ENCODE assay signal across 10 cellular contexts in genomic region chr3:52218026-52218425, GRCh38. TPM values are rescaled to one million over a fixed set of nuclear protein-coding genes. Genes with fewer than 3 reads are reported as not detected.
DNase-seq lines count a peak whose midpoint lies in the region; ATAC-seq and TF ChIP-seq lines count a peak whose summit lies in the region.
"Had no signal": no experiment of that assay in that cellular context is flagged by ENCODE, and none has a peak within 500 bp of the region (broad histone marks: within the 10 kb centered on the region; RNA-seq: fewer than 3 reads in every experiment).

No MANE protein-coding gene starts in this region.

- DNase-seq in stimulated activated naive CD8-positive, alpha-beta T cell treated with anti-CD3 and anti-CD28 coated beads, Interleukin-15, Interleukin-2, amounts not matched to agents 100 U/mL and 50 U/mL, for 24 hours, result no peak
- no peak for DNase-seq in adrenal gland
- DNase-seq in natural killer cell, result no peak
- no peak for DNase-seq in osteocyte (ENCODE audit: extremely low spot score, unreplicated experiment)
- no peak for DNase-seq in NCI-H2171 treated with DMSO at 0.1 percent for 48 hours (lab: John Stamatoyannopoulos, UW)
- no peak for DNase-seq in stimulated activated naive CD4-positive, alpha-beta T cell treated with Interleukin-2 at 50 U/mL for 16 hours (lab: John Stamatoyannopoulos, UW)
- DNase-seq: NCI-H774 had no signal

- H3K9me3 ChIP-seq in adrenal gland (replicated peaks in 1 of 3), result no peaks in the 10 kb centered on the region

- H3K27me3 Mint-ChIP-seq in stimulated activated naive CD8-positive, alpha-beta T cell treated with anti-CD3 and anti-CD28 coated beads, Interleukin-15, Interleukin-2, amounts not matched to agents 100 ng/mL and 50 ng/mL, for 24 hours, result no peaks in the 10 kb centered on the region
- H3K27me3 Mint-ChIP-seq in natural killer cell (ENCODE audit: low read depth in 2 of 2) (no peaks in the 10 kb centered on the region), osteocyte (ENCODE audit: unreplicated experiment) (no peaks in the 10 kb centered on the region)

- peaks cover 31% of the 10 kb centered on the region for H3K36me3 Mint-ChIP-seq in stimulated activated naive CD8-positive, alpha-beta T cell treated with anti-CD3 and anti-CD28 coated beads, Interleukin-15, Interleukin-2, amounts not matched to agents 100 ng/mL and 50 ng/mL, for 24 hours (ENCODE audit: low read depth)
- H3K36me3 Mint-ChIP-seq in natural killer cell (peaks cover 17% of the 10 kb centered on the region), osteocyte (ENCODE audit: unreplicated experiment) (peaks cover 24% of the 10 kb centered on the region)

- no peak for TF ChIP-seq POLR2A in adrenal gland (IDR thresholded peaks at IDR 0.05)

- H3K4me3 ChIP-seq in adrenal gland, result no peak overlapping the region

- ATAC-seq in stimulated activated naive CD8-positive, alpha-beta T cell treated with anti-CD3 and anti-CD28 coated beads, Interleukin-15, Interleukin-2, amounts not matched to agents 100 U/mL and 50 U/mL, for 24 hours, result no peak
- ATAC-seq in natural killer cell, result peak in 1 of 3 donors; percentile 3
- ATAC-seq in HG03565 (IDR thresholded peaks at IDR 0.05; ENCODE audit: unreplicated experiment), result no peak

- 68 to 87% (median 76%) methylated on average over 2 to 3 of the region's 3 CpGs for WGBS in adrenal gland, 4 donors

- peaks cover 53% of the 10 kb centered on the region for H3K4me1 Mint-ChIP-seq in stimulated activated naive CD8-positive, alpha-beta T cell treated with anti-CD3 and anti-CD28 coated beads, Interleukin-15, Interleukin-2, amounts not matched to agents 100 ng/mL and 50 ng/mL, for 24 hours (ENCODE audit: low read depth)
- peaks cover 39 to 40% of the 10 kb centered on the region in 2 donors for H3K4me1 Mint-ChIP-seq in natural killer cell
- peaks cover 11% of the 10 kb centered on the region for H3K4me1 Mint-ChIP-seq in osteocyte (ENCODE audit: unreplicated experiment)

- no peaks in the 10 kb centered on the region for H3K27me3 ChIP-seq in adrenal gland

- H3K27ac ChIP-seq in adrenal gland, result peak overlapping the region in 3 of 5 donors; percentile 18 to 65 (median 31)

- intact Hi-C loops in adrenal gland (cut with DNase I), result no loop called here
- intact Hi-C loops in natural killer cell (cut with micrococcal nuclease), result no loop called here

- H3K27ac Mint-ChIP-seq in stimulated activated naive CD8-positive, alpha-beta T cell treated with anti-CD3 and anti-CD28 coated beads, Interleukin-15, Interleukin-2, amounts not matched to agents 100 ng/mL and 50 ng/mL, for 24 hours, result no peak overlapping the region
- peak overlapping the region; percentile 68 to 80 for H3K27ac Mint-ChIP-seq in natural killer cell
- no peak overlapping the region for H3K27ac Mint-ChIP-seq in osteocyte (ENCODE audit: unreplicated experiment)

- H3K9me3 Mint-ChIP-seq in stimulated activated naive CD8-positive, alpha-beta T cell treated with anti-CD3 and anti-CD28 coated beads, Interleukin-15, Interleukin-2, amounts not matched to agents 100 ng/mL and 50 ng/mL, for 24 hours, result no peaks in the 10 kb centered on the region
- H3K9me3 Mint-ChIP-seq in natural killer cell (no peaks in the 10 kb centered on the region), osteocyte (ENCODE audit: unreplicated experiment) (no peaks in the 10 kb centered on the region)

- peaks cover 3 to 21% of the 10 kb centered on the region in 2 donors for H3K4me1 ChIP-seq in adrenal gland (replicated peaks in 1 of 2)

- peaks cover 0 to 26% of the 10 kb centered on the region in 2 donors for H3K36me3 ChIP-seq in adrenal gland (replicated peaks in 1 of 2)

- TF ChIP-seq CTCF in adrenal gland (IDR thresholded peaks at IDR 0.05), result no peak
- TF ChIP-seq CTCF in natural killer cell (IDR thresholded peaks at IDR 0.05), result no peak
- no peak for TF ChIP-seq CTCF in osteocyte (IDR thresholded peaks at IDR 0.05)

- peak overlapping the region; percentile 47 for H3K4me3 Mint-ChIP-seq in stimulated activated naive CD8-positive, alpha-beta T cell treated with anti-CD3 and anti-CD28 coated beads, Interleukin-15, Interleukin-2, amounts not matched to agents 100 ng/mL and 50 ng/mL, for 24 hours
- H3K4me3 Mint-ChIP-seq in natural killer cell, result peak overlapping the region; percentile 82
- no peak overlapping the region for H3K4me3 Mint-ChIP-seq in osteocyte (ENCODE audit: unreplicated experiment)

RNA-seq across cellular contexts. Expression of gene TLR9, which starts 7.4 kb away (rescaled TPM):
- total RNA-seq in adrenal gland, result under 1 TPM in 4 of 8 donors, not detected in 4; under 0.01 to 0.61 (median 0.17) TPM
- under 1 TPM in 2 of 3 donors, not detected in 1; 0.34 to 0.56 TPM for polyA plus RNA-seq in adrenal gland
- total RNA-seq in natural killer cell, result under 1 TPM in 2 of 3 donors, not detected in 1; 0.20 to 0.21 TPM
- total RNA-seq in osteocyte, result not detected in 2 replicates
- total RNA-seq: glomerular endothelial cell had no signal

RNA-seq across cellular contexts. Expression of gene ALAS1, which starts 20.1 kb away (rescaled TPM):
- total RNA-seq in adrenal gland, result 1,000 to 10,000 TPM in 1 of 8 donors, 100 to 1,000 TPM in 7; 233 to 3,700 (median 694) TPM
- polyA plus RNA-seq in adrenal gland, result 100 to 1,000 TPM in 2 of 3 donors, 10 to 100 TPM in 1; 64.9 to 849 (median 387) TPM
- total RNA-seq in natural killer cell, result 10 to 100 TPM; 17.0 to 34.5 (median 33.4) TPM
- total RNA-seq in osteocyte, result 34.8 and 36.2 TPM in 2 replicates

RNA-seq across cellular contexts. Expression of gene TWF2, which starts 20.9 kb away (rescaled TPM):
- total RNA-seq in adrenal gland (10 to 100 TPM; 31.7 to 95.6 (median 59.4) TPM), natural killer cell (10 to 100 TPM; 49.2 to 76.6 (median 52.0) TPM), osteocyte (55.8 and 58.6 TPM in 2 replicates)
- 10 to 100 TPM; 13.6 to 28.2 (median 26.1) TPM for polyA plus RNA-seq in adrenal gland

RNA-seq across cellular contexts. Expression of gene PPM1M, which starts 27.5 kb away (rescaled TPM):
- 10 to 100 TPM; 10.5 to 28.0 (median 22.1) TPM for total RNA-seq in adrenal gland
- polyA plus RNA-seq in adrenal gland, result 10 to 100 TPM in 2 of 3 donors, 1 to 10 TPM in 1; 9.1 to 29.8 (median 23.1) TPM
- 10 to 100 TPM; 66.0 to 83.7 (median 77.8) TPM for total RNA-seq in natural killer cell
- total RNA-seq in osteocyte, result 16.4 and 16.9 TPM in 2 replicates

Comparison
In these comparisons a context has a peak if more than half of its experiments do, and no peak if none do; other contexts are left out.
1. H3K27ac Mint-ChIP-seq: peak in natural killer cell (2 of 2); none in stimulated activated naive CD8-positive, alpha-beta T cell treated with anti-CD3 and anti-CD28 coated beads, Interleukin-15, Interleukin-2, amounts not matched to agents 100 ng/mL and 50 ng/mL, for 24 hours (single experiment) and osteocyte (single experiment).